8 cellular contexts compared by ENCODE assay signal in genomic region chr2:191501390-191502168, GRCh38.
DNase-seq lines count a peak whose midpoint lies in the region; ATAC-seq, FAIRE-seq and TF ChIP-seq lines count a peak whose summit lies in the region.

No MANE protein-coding gene starts in this region.

- H3K27ac Mint-ChIP-seq in astrocyte (ENCODE audit: unreplicated experiment), result no peak overlapping the region

- 50 to 61% methylated on average over 5 of the region's 5 CpGs for WGBS in transverse colon (ENCODE audit: low coverage in 1 of 2), 2 donors

- H3K27ac ChIP-seq in astrocyte (ENCODE audit: low read depth, low read length) (no peak overlapping the region), kidney (ENCODE audit: low read depth in 2 of 2, low read length in 2 of 2) (peak overlapping the region in 1 of 2 donors; percentile 32), transverse colon (no peak overlapping the region)

- TF ChIP-seq POLR2A in transverse colon (IDR thresholded peaks at IDR 0.05), result no peak

- DNase-seq in NCI-H2107 treated with DMSO at 0.1 percent for 48 hours (lab: John Stamatoyannopoulos, UW; ENCODE audit: unreplicated experiment) (peak; percentile 8), NCI-H2107 (lab: John Stamatoyannopoulos, UW) (no peak), astrocyte (ENCODE audit: low read depth) (peak; percentile 36), kidney (no peak), transverse colon (no peak)

- H3K9ac ChIP-seq in astrocyte (ENCODE audit: low read length) (peak overlapping the region; percentile 6), kidney (ENCODE audit: low read length in 2 of 2) (no peak overlapping the region)

- peak overlapping the region; percentile 55 for H2AFZ ChIP-seq in astrocyte (ENCODE audit: low read depth, low read length)

- TF ChIP-seq CTCF in astrocyte (IDR thresholded peaks at IDR 0.05; ENCODE audit: insufficient read depth, low read depth, low read length) (peak; percentile 77), kidney (IDR thresholded peaks at IDR 0.05; ENCODE audit: borderline replicate concordance, extremely low read depth, insufficient read depth) (peak; percentile 69), transverse colon (IDR thresholded peaks at IDR 0.05) (peak; percentile 50 to 72 (median 59))

- TF ChIP-seq EP300 in transverse colon (IDR thresholded peaks at IDR 0.05; ENCODE audit: low read depth), result no peak

- H3K9me3 Mint-ChIP-seq in astrocyte (ENCODE audit: unreplicated experiment), result peaks cover under 1% of the 10 kb centered on the region

- H3K4me2 ChIP-seq in astrocyte (ENCODE audit: low read length), result peak overlapping the region; percentile 25

- peaks cover 5% of the 10 kb centered on the region for H3K27me3 Mint-ChIP-seq in astrocyte (ENCODE audit: low read depth, unreplicated experiment)

- H3K4me3 ChIP-seq in astrocyte (ENCODE audit: insufficient read depth, low read depth, low read length) (no peak overlapping the region), kidney (ENCODE audit: low read length in 2 of 2) (no peak overlapping the region), transverse colon (no peak overlapping the region)

- H3K36me3 ChIP-seq in astrocyte (ENCODE audit: insufficient read depth, low read length), result no peaks in the 10 kb centered on the region
- no peaks in the 10 kb centered on the region for H3K36me3 ChIP-seq in kidney (ENCODE audit: control insufficient read depth in 1 of 2, insufficient read depth in 2 of 2, low read length in 2 of 2)
- no peaks in the 10 kb centered on the region for H3K36me3 ChIP-seq in transverse colon

- peaks cover 13% of the 10 kb centered on the region for H3K4me1 ChIP-seq in astrocyte (ENCODE audit: insufficient read depth, low read length)
- H3K4me1 ChIP-seq in kidney (ENCODE audit: control insufficient read depth in 1 of 2, insufficient read depth in 1 of 2, low read depth in 1 of 2, low read length in 2 of 2), result peaks cover 9 to 10% of the 10 kb centered on the region in 2 donors
- H3K4me1 ChIP-seq in transverse colon, result peaks cover 0 to 4% (median 1%) of the 10 kb centered on the region in 4 donors

- H3K4me1 Mint-ChIP-seq in astrocyte (ENCODE audit: low read depth, unreplicated experiment), result peaks cover 7% of the 10 kb centered on the region

- in situ Hi-C loops in transverse colon (cut with MboI; ENCODE audit: low pct_ligation_motif_present in 1 of 4, low pct_unique_long_range_greater_than_20kb in 1 of 4, low sequenced_read_pairs in 3 of 4), result loop anchor here in 3 of 4 donors (10.0 to 25.0 kb wide), 4 partner anchors 277 to 439 kb away; partner anchors contain the start of gene STAT4 (in 1 of the 3)

- H3K4me3 Mint-ChIP-seq in astrocyte (ENCODE audit: unreplicated experiment), result no peak overlapping the region

- no peak for FAIRE-seq in astrocyte (lab: Jason Lieb, UNC)
- FAIRE-seq in kidney (lab: Jason Lieb, UNC), result peak; percentile 83

- intact Hi-C loops in kidney (cut with DNase I), result loop anchor here (5.0 kb wide), 1 partner anchor 334 kb away; no protein-coding TSS in a partner anchor
- intact Hi-C loops in transverse colon (cut with DNase I; ENCODE audit: low total_unique reads), result no loop called here

- H4K20me1 ChIP-seq in astrocyte (ENCODE audit: insufficient read depth, low read length), result no peaks in the 10 kb centered on the region

- no peaks in the 10 kb centered on the region for H3K9me3 ChIP-seq in astrocyte (ENCODE audit: insufficient read depth, low read depth, low read length)
- H3K9me3 ChIP-seq in kidney (ENCODE audit: control insufficient read depth in 1 of 2, low read length in 2 of 2), result no peaks in the 10 kb centered on the region
- H3K9me3 ChIP-seq in transverse colon, result no peaks in the 10 kb centered on the region

- H3K27me3 ChIP-seq in astrocyte (ENCODE audit: insufficient read depth, low read length) (no peaks in the 10 kb centered on the region), transverse colon (no peaks in the 10 kb centered on the region)

- H3K79me2 ChIP-seq in astrocyte (ENCODE audit: insufficient read depth, low read length), result no peaks in the 10 kb centered on the region

- no peaks in the 10 kb centered on the region for H3K36me3 Mint-ChIP-seq in astrocyte (ENCODE audit: low read depth, unreplicated experiment)

- ATAC-seq in GM19452 (IDR thresholded peaks at IDR 0.05; ENCODE audit: unreplicated experiment) (no peak), HG03354 (IDR thresholded peaks at IDR 0.05; ENCODE audit: poor library complexity, severe bottlenecking, unreplicated experiment) (no peak), HG03175 (IDR thresholded peaks at IDR 0.05; ENCODE audit: unreplicated experiment) (no peak)

Comparison
In these comparisons a context has a peak if more than half of its experiments do, and no peak if none do; other contexts are left out.
1. DNase-seq: peak in NCI-H2107 treated with DMSO at 0.1 percent for 48 hours (single experiment) and astrocyte (single experiment); none in NCI-H2107 (single experiment), kidney (single experiment) and transverse colon (single experiment).
2. Peak in every context shown above with its lines, with median percentiles within 50 percentile points of each other: CTCF ChIP-seq.